ENCODE assay signal across 9 cellular contexts in genomic region chr10:100341953-100342626, GRCh38. TPM values are rescaled to one million over a fixed set of nuclear protein-coding genes. Genes with fewer than 3 reads are reported as not detected.
DNase-seq lines count a peak whose midpoint lies in the region; ATAC-seq, FAIRE-seq and TF ChIP-seq lines count a peak whose summit lies in the region.
"Had no signal": no experiment of that assay in that cellular context is flagged by ENCODE, and none has a peak within 500 bp of the region (broad histone marks: within the 10 kb centered on the region; RNA-seq: fewer than 3 reads in every experiment).

No MANE protein-coding gene starts in this region.

- BruUV-seq in K562 (replicated peaks; lab: Mats Ljungman, UMichigan): no TSS peak

- TF ChIP-seq EP300 in K562 (IDR thresholded peaks at IDR 0.05; ENCODE audit: low read length): no peak

- H3K36me3 ChIP-seq in K562 (ENCODE audit: control insufficient read depth, insufficient read depth, low read length): no peaks in the 10 kb centered on the region

- WGBS in K562 (ENCODE audit: insufficient coverage, low coverage, missing lambda C conversion rate): 0% methylated on average over 7 of the region's 9 CpGs

- no peaks in the 10 kb centered on the region for H3K27me3 ChIP-seq in K562 (ENCODE audit: control insufficient read depth in 2 of 2, insufficient read depth in 2 of 2, low read length in 2 of 2)

- H3K4me1 ChIP-seq in K562 (replicated peaks in 1 of 2; ENCODE audit: control insufficient read depth in 2 of 2, insufficient read depth in 2 of 2, low read length in 2 of 2): peaks cover 10 to 20% of the 10 kb centered on the region in 2 experiments; a peak in 4 of 5 replicates

- no peak overlapping the region for H3K4me3 Mint-ChIP-seq in immature natural killer cell

- CTCF ChIA-PET in K562 (lab: Yijun Ruan, JAX; ENCODE audit: low intra/inter-chr PET ratio): interaction anchor here (0.7 to 2.2 kb wide), 2 partner anchors 91 to 220 kb away, joined by 3 to 44 read pairs; no protein-coding TSS in a partner anchor

- H2AFZ ChIP-seq in K562 (ENCODE audit: low read depth, low read length): peak overlapping the region; percentile 96

- H3K27me3 Mint-ChIP-seq in immature natural killer cell (ENCODE audit: low read depth in 3 of 3): peaks cover 4 to 15% (median 7%) of the 10 kb centered on the region in 3 donors

- no peak overlapping the region; the same call in 2 of the 3 replicates for H3K27ac ChIP-seq in K562 (ENCODE audit: extremely low read depth, low read depth, low read length)

- no peak overlapping the region for H3K9ac ChIP-seq in K562 (ENCODE audit: insufficient read depth in 1 of 2, low read depth in 2 of 2, low read length in 2 of 2)

- H3K9me3 ChIP-seq in K562 (replicated peaks; ENCODE audit: control insufficient read depth, insufficient read depth, low read depth, low read length): no peaks in the 10 kb centered on the region

- no peak overlapping the region for H3K4me3 ChIP-seq in K562

- H3K4me1 Mint-ChIP-seq in immature natural killer cell: peaks cover 5 to 9% of the 10 kb centered on the region in 2 donors

- TF ChIP-seq POLR2A in K562 (conservative IDR thresholded peaks at IDR 0.05): no peak

- in situ Hi-C loops in K562 (cut with MboI): loop anchor here (5.0 to 25.0 kb wide), 3 partner anchors 90 to 545 kb away; no protein-coding TSS in a partner anchor

- H3K4me2 ChIP-seq in K562 (ENCODE audit: insufficient read depth, low read length): peak overlapping the region; percentile 24; the same call in 1 of the 2 replicates

- no peaks in the 10 kb centered on the region for H3K9me3 Mint-ChIP-seq in immature natural killer cell
- H3K9me3 Mint-ChIP-seq: activated naive CD4-positive, alpha-beta T cell treated with anti-CD3 and anti-CD28 coated beads, Interleukin-2, amount 50 U/mL, for 72 hours had no signal

- H3K27ac Mint-ChIP-seq in immature natural killer cell: no peak overlapping the region

- peak; percentile 95 for FAIRE-seq in K562 (lab: Jason Lieb, UNC)

- TF ChIP-seq CTCF in K562 (IDR thresholded peaks at IDR 0.05 in 2 of 3, conservative IDR thresholded peaks at IDR 0.05 in 1 of 3; ENCODE audit: insufficient read depth in 2 of 3, low read depth in 1 of 3, low read length in 3 of 3): peak; percentile 75 to 88 (median 87)

- POLR2A ChIA-PET in K562 (lab: Yijun Ruan, JAX): interaction anchor here (0.7 to 1.0 kb wide), 2 partner anchors 11 to 32 kb away, joined by 3 to 4 read pairs; no protein-coding TSS in a partner anchor

- peak; percentile 81 for ATAC-seq in K562
- ATAC-seq in GM18867 (IDR thresholded peaks at IDR 0.05; ENCODE audit: unreplicated experiment): no peak
- no peak for ATAC-seq in HG02678 (IDR thresholded peaks at IDR 0.05; ENCODE audit: unreplicated experiment)

- DNase-seq in ELF-1 (ENCODE audit: low read depth, low spot score): peak; percentile 84
- DNase-seq in HUDEP-2 (lab: John Stamatoyannopoulos, UW; ENCODE audit: unreplicated experiment in 76 of 76): peak in 58 of 76 experiments; percentile 15 to 75 (median 49)
- peak; percentile 50 for DNase-seq in SKM-1 treated with dmso at 0.1 percent for 144 hours (lab: John Stamatoyannopoulos, UW; ENCODE audit: unreplicated experiment)
- DNase-seq in K562 (ENCODE audit: extremely low read depth in 1 of 4, low spot score in 3 of 4): peak; percentile 48 to 80 (median 67)
- DNase-seq in immature natural killer cell: peak; percentile 21 to 46 (median 33)
- peak; percentile 29 to 34 for DNase-seq in stimulated activated CD4-positive, alpha-beta T cell treated with anti-CD3 and anti-CD28 coated beads, Interleukin-2, amount 100 ng/mL, for 48 hours

- peaks cover 19% of the 10 kb centered on the region for H3K79me2 ChIP-seq in K562 (ENCODE audit: control insufficient read depth, insufficient read depth, low read length)

- no peaks in the 10 kb centered on the region for H3K9me1 ChIP-seq in K562 (ENCODE audit: control insufficient read depth, insufficient read depth, low read length)

- H4K20me1 ChIP-seq in K562 (replicated peaks; ENCODE audit: control insufficient read depth, insufficient read depth, low read length): no peaks in the 10 kb centered on the region

- intact Hi-C loops in K562 (cut with micrococcal nuclease): loop anchor here (1.0 to 10.0 kb wide), 3 partner anchors 91 to 533 kb away; no protein-coding TSS in a partner anchor

- no peaks in the 10 kb centered on the region for H3K36me3 Mint-ChIP-seq in immature natural killer cell

- TF ChIP-seq RAD21 in K562 (CRISPR knock-in tag; conservative IDR thresholded peaks at IDR 0.05 in 1 of 2, IDR thresholded peaks at IDR 0.05 in 1 of 2): peak; percentile 86 to 95

TF ChIP-seq in K562, 482 proteins besides CTCF, POLR2A, EP300 and RAD21 (continues in another document):
- no peak for TF ChIP-seq CREB3L1 (IDR thresholded peaks at IDR 0.05; ENCODE audit: borderline replicate concordance, low read depth)

RNA-seq across cellular contexts. Expression of gene SCD, which starts 4.9 kb away (rescaled TPM):
- total RNA-seq in K562 (2011; cell fraction: chromatin; rRNA removed; ENCODE audit: low replicate concordance): 359 and 388 TPM in 2 replicates
- total RNA-seq in K562 (2011; cell fraction: nucleolus; rRNA removed): 494 and 521 TPM in 2 replicates
- 684 and 892 TPM in 2 replicates for total RNA-seq in K562 (2011; cell fraction: nucleoplasm; rRNA removed)
- total RNA-seq in K562 (2014; rRNA removed) (114 and 153 TPM in 2 replicates), K562 (2014; rRNA removed; fragmentation: Illumina TruSeq; extraction: Trizol) (156 and 167 TPM in 2 replicates), K562 (2015; rRNA removed; fragmentation: Illumina TruSeq; extraction: Trizol) (159 and 165 TPM in 2 replicates), K562 (2021) (278 and 287 TPM in 2 replicates)
- polyA plus RNA-seq in K562 (2011; rRNA removed) (486 and 648 TPM in 2 replicates), K562 (2014; fragmentation: Illumina TruSeq; extraction: Trizol) (279 and 309 TPM in 2 replicates), K562 (2014; fragmentation: Nextera tagmentation; extraction: Ambion mirVana) (100 to 1,000 TPM; 188 to 258 TPM), K562 (2014; rRNA removed) (166 and 184 TPM in 2 replicates), immature natural killer cell (1 to 10 TPM; 3.8 to 5.5 (median 4.5) TPM)
- polyA plus RNA-seq in K562 (2011; cell fraction: cytosol; rRNA removed): 380 and 627 TPM in 2 replicates
- polyA plus RNA-seq in K562 (2011; cell fraction: nucleus; rRNA removed): 141 and 221 TPM in 2 replicates
- 255 and 256 TPM in 2 replicates for polyA plus RNA-seq in K562 (2012)
- polyA minus RNA-seq in K562 (2011; rRNA and poly(A)+ RNA removed): 582 and 700 TPM in 2 replicates
- polyA minus RNA-seq in K562 (2011; cell fraction: cytosol; rRNA and poly(A)+ RNA removed): 320 and 376 TPM in 2 replicates
- 39.0 and 97.6 TPM in 2 replicates for polyA minus RNA-seq in K562 (2011; cell fraction: nucleus; rRNA and poly(A)+ RNA removed)

RNA-seq across cellular contexts. Expression of gene PKD2L1, which starts 12.1 kb away (rescaled TPM):
- total RNA-seq in K562 (2011; cell fraction: chromatin; rRNA removed; ENCODE audit: low replicate concordance): not detected in 2 replicates
- not detected in 2 replicates for total RNA-seq in K562 (2011; cell fraction: nucleolus; rRNA removed)
- total RNA-seq in K562 (2011; cell fraction: nucleoplasm; rRNA removed): not detected in 2 replicates
- total RNA-seq in K562 (2014; rRNA removed) (not detected in 2 replicates), K562 (2014; rRNA removed; fragmentation: Illumina TruSeq; extraction: Trizol) (not detected in 2 replicates), K562 (2015; rRNA removed; fragmentation: Illumina TruSeq; extraction: Trizol) (not detected in 2 replicates), K562 (2021) (not detected in 2 replicates)
- polyA plus RNA-seq in K562 (2011; rRNA removed) (not detected in 2 replicates), K562 (2014; fragmentation: Illumina TruSeq; extraction: Trizol) (not detected in 2 replicates), K562 (2014; fragmentation: Nextera tagmentation; extraction: Ambion mirVana) (not detected), K562 (2014; rRNA removed) (not detected in 2 replicates), immature natural killer cell (not detected)
- not detected in 2 replicates for polyA plus RNA-seq in K562 (2011; cell fraction: cytosol; rRNA removed)
- 0.04 TPM in 1 of 2 replicates, not detected in the other for polyA plus RNA-seq in K562 (2011; cell fraction: nucleus; rRNA removed)
- 0.30 TPM in 1 of 2 replicates, not detected in the other for polyA plus RNA-seq in K562 (2012)
- polyA minus RNA-seq in K562 (2011; rRNA and poly(A)+ RNA removed): not detected in 2 replicates
- polyA minus RNA-seq in K562 (2011; cell fraction: cytosol; rRNA and poly(A)+ RNA removed): not detected in 2 replicates
- not detected in 2 replicates for polyA minus RNA-seq in K562 (2011; cell fraction: nucleus; rRNA and poly(A)+ RNA removed)

RNA-seq across cellular contexts. Expression of gene BLOC1S2, which starts 55.6 kb away (rescaled TPM):
- total RNA-seq in K562 (2011; cell fraction: chromatin; rRNA removed; ENCODE audit: low replicate concordance): 7.4 and 21.4 TPM in 2 replicates
- 3.2 and 5.5 TPM in 2 replicates for total RNA-seq in K562 (2011; cell fraction: nucleolus; rRNA removed)
- total RNA-seq in K562 (2011; cell fraction: nucleoplasm; rRNA removed): 6.2 and 9.9 TPM in 2 replicates
- total RNA-seq in K562 (2014; rRNA removed): 34.7 and 40.1 TPM in 2 replicates
- total RNA-seq in K562 (2014; rRNA removed; fragmentation: Illumina TruSeq; extraction: Trizol): 38.0 and 43.0 TPM in 2 replicates
- total RNA-seq in K562 (2015; rRNA removed; fragmentation: Illumina TruSeq; extraction: Trizol): 34.1 and 34.9 TPM in 2 replicates
- 28.7 and 29.5 TPM in 2 replicates for total RNA-seq in K562 (2021)
- polyA plus RNA-seq in K562 (2011; rRNA removed): 21.8 and 34.8 TPM in 2 replicates
- polyA plus RNA-seq in K562 (2011; cell fraction: cytosol; rRNA removed): 6.8 and 9.0 TPM in 2 replicates
- polyA plus RNA-seq in K562 (2011; cell fraction: nucleus; rRNA removed): 7.8 and 8.8 TPM in 2 replicates
- polyA plus RNA-seq in K562 (2012): 29.9 and 37.0 TPM in 2 replicates
- 30.2 and 31.6 TPM in 2 replicates for polyA plus RNA-seq in K562 (2014; fragmentation: Illumina TruSeq; extraction: Trizol)
- 10 to 100 TPM; 41.9 to 45.8 TPM for polyA plus RNA-seq in K562 (2014; fragmentation: Nextera tagmentation; extraction: Ambion mirVana)
- 40.0 and 41.7 TPM in 2 replicates for polyA plus RNA-seq in K562 (2014; rRNA removed)
- 7.4 and 11.9 TPM in 2 replicates for polyA minus RNA-seq in K562 (2011; rRNA and poly(A)+ RNA removed)
- 4.4 and 7.7 TPM in 2 replicates for polyA minus RNA-seq in K562 (2011; cell fraction: cytosol; rRNA and poly(A)+ RNA removed)
- polyA minus RNA-seq in K562 (2011; cell fraction: nucleus; rRNA and poly(A)+ RNA removed): 4.3 and 5.2 TPM in 2 replicates
- 10 to 100 TPM; 67.3 to 79.8 (median 79.8) TPM for polyA plus RNA-seq in immature natural killer cell

Comparison
In these comparisons a context has a peak if more than half of its experiments do, and no peak if none do; other contexts are left out.
1. DNase-seq: peak in every context shown above with its lines; median percentile 84 in ELF-1; 67 in K562; 50 in SKM-1 treated with dmso at 0.1 percent for 144 hours; 49 in HUDEP-2; 33 in immature natural killer cell; 32 in stimulated activated CD4-positive, alpha-beta T cell treated with anti-CD3 and anti-CD28 coated beads, Interleukin-2, amount 100 ng/mL, for 48 hours.
2. RNA of gene SCD, which starts 4.9 kb away (polyA plus RNA-seq): 141 to 648 TPM in K562; 3.8 to 5.5 TPM in immature natural killer cell; every median in the first group is over 10 times any median in the second.